ENCODE assay signal across 17 cellular contexts in the genomic region with DNA sequence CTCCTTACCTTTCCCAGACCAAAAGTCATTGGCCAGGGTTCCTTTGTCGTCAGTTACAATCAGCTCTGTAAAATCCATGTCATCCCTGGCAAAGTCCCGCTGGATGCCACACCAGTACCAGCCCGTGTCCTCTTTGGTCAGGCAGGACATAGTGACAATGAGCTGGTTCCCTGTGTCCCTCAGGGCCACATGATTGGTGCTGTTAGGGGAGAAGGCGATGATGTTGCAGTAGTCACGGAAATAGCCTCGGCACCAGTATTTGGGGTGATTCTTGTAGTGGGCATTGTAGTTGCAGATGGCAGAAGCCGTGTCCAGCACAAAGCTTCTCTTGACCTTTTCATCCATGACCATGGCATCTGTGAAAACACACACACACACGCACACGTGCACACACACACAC. TPM values are rescaled to one million over a fixed set of nuclear protein-coding genes. Genes with fewer than 3 reads are reported as not detected.
DNase-seq lines count a peak whose midpoint lies in the region; ATAC-seq and TF ChIP-seq lines count a peak whose summit lies in the region.
"Had no signal": no experiment of that assay in that cellular context is flagged by ENCODE, and none has a peak within 500 bp of the region (broad histone marks: within the 10 kb centered on the region; RNA-seq: fewer than 3 reads in every experiment).

No MANE protein-coding gene starts in this region.

- H3K4ac ChIP-seq in mesenchymal stem cell (ENCODE audit: low read depth in 1 of 2, low read length in 2 of 2) = no peak overlapping the region

- no peak overlapping the region for H3K9ac ChIP-seq in mesenchymal stem cell (ENCODE audit: low read length)

- no peak overlapping the region for H3K27ac ChIP-seq in mesenchymal stem cell (ENCODE audit: low read length, poor library complexity, severe bottlenecking)

- no peak for ATAC-seq in stimulated activated memory B cell treated with anti-CD40 and anti-IgM and Interleukin-4, amounts not matched to agents 10 μg/mL and 1 μg/mL and 100 μg/mL, for 72 hours
- no peak for ATAC-seq in HG02884 (IDR thresholded peaks at IDR 0.05; ENCODE audit: unreplicated experiment)
- ATAC-seq in GM21825 (IDR thresholded peaks at IDR 0.05; ENCODE audit: unreplicated experiment) = no peak

- H3K4me3 Mint-ChIP-seq in dendritic cell treated with granulocyte-macrophage colony-stimulating factor and Interleukin-4, amounts not matched to agents 40 ng/mL and 50 ng/mL, for 4 days = peak overlapping the region; percentile 46
- no peak overlapping the region for H3K4me3 Mint-ChIP-seq in stimulated activated memory B cell treated with anti-CD40 and anti-IgM and Interleukin-4, amounts not matched to agents 10 μg/mL and 1 μg/mL and 100 μg/mL, for 72 hours
- H3K4me3 Mint-ChIP-seq: CD4-positive, CD25-positive, alpha-beta regulatory T cell; H9 had no signal

- peaks cover 7 to 12% of the 10 kb centered on the region in 2 experiments for H3K27me3 ChIP-seq in mesenchymal stem cell (ENCODE audit: control insufficient read depth in 1 of 2, insufficient read depth in 1 of 2, low read length in 2 of 2)

- no peak overlapping the region for H2AK5ac ChIP-seq in mesenchymal stem cell (ENCODE audit: low read length, severe bottlenecking)

- H3K36me3 Mint-ChIP-seq in dendritic cell treated with granulocyte-macrophage colony-stimulating factor and Interleukin-4, amounts not matched to agents 40 ng/mL and 50 ng/mL, for 4 days (ENCODE audit: low read depth) = peaks cover 6% of the 10 kb centered on the region
- no peaks in the 10 kb centered on the region for H3K36me3 Mint-ChIP-seq in stimulated activated memory B cell treated with anti-CD40 and anti-IgM and Interleukin-4, amounts not matched to agents 10 μg/mL and 1 μg/mL and 100 μg/mL, for 72 hours
- H3K36me3 Mint-ChIP-seq: CD4-positive, CD25-positive, alpha-beta regulatory T cell had no signal

- H2BK15ac ChIP-seq in mesenchymal stem cell (ENCODE audit: low read depth, poor library complexity, severe bottlenecking) = no peak overlapping the region

- intact Hi-C loops in dendritic cell treated with granulocyte-macrophage colony-stimulating factor and Interleukin-4, amounts not matched to agents 40 ng/mL and 50 ng/mL, for 4 days (cut with micrococcal nuclease) = no loop called here

- H3K4me1 Mint-ChIP-seq in dendritic cell treated with granulocyte-macrophage colony-stimulating factor and Interleukin-4, amounts not matched to agents 40 ng/mL and 50 ng/mL, for 4 days (ENCODE audit: low read depth) = peaks cover 89% of the 10 kb centered on the region
- H3K4me1 Mint-ChIP-seq in stimulated activated memory B cell treated with anti-CD40 and anti-IgM and Interleukin-4, amounts not matched to agents 10 μg/mL and 1 μg/mL and 100 μg/mL, for 72 hours = peaks cover 5% of the 10 kb centered on the region

- H3K9me3 Mint-ChIP-seq in dendritic cell treated with granulocyte-macrophage colony-stimulating factor and Interleukin-4, amounts not matched to agents 40 ng/mL and 50 ng/mL, for 4 days = no peaks in the 10 kb centered on the region
- H3K9me3 Mint-ChIP-seq in stimulated activated memory B cell treated with anti-CD40 and anti-IgM and Interleukin-4, amounts not matched to agents 10 μg/mL and 1 μg/mL and 100 μg/mL, for 72 hours = no peaks in the 10 kb centered on the region
- H3K9me3 Mint-ChIP-seq: CD4-positive, CD25-positive, alpha-beta regulatory T cell; H9 had no signal

- H2BK12ac ChIP-seq in mesenchymal stem cell (ENCODE audit: low read length in 2 of 2) = no peak overlapping the region

- H3K23ac ChIP-seq in mesenchymal stem cell (ENCODE audit: low read length in 2 of 2) = no peak overlapping the region

- no peak overlapping the region for H2AFZ ChIP-seq in mesenchymal stem cell (ENCODE audit: low read depth, low read length)

- no peak overlapping the region for H3K14ac ChIP-seq in mesenchymal stem cell (ENCODE audit: low read length in 2 of 2)

- 95% methylated on average over 6 of the region's 9 CpGs for whole genome bisulfite sequencing in mesenchymal stem cell

- no peaks in the 10 kb centered on the region for H3K79me1 ChIP-seq in mesenchymal stem cell (replicated peaks; ENCODE audit: low read length, poor library complexity, severe bottlenecking)

- no peak overlapping the region for H2BK120ac ChIP-seq in mesenchymal stem cell (ENCODE audit: low read depth, low read length)

- in situ Hi-C loops in GM13977 (cut with MboI; ENCODE audit: low pct_unique_long_range_greater_than_20kb, low sequenced_read_pairs, unreplicated experiment) = no loop called here

- no peak overlapping the region for H4K8ac ChIP-seq in mesenchymal stem cell (ENCODE audit: low read length)

- no peaks in the 10 kb centered on the region for H3K9me3 ChIP-seq in mesenchymal stem cell (ENCODE audit: control insufficient read depth, low read length)

- H3K4me3 ChIP-seq in mesenchymal stem cell (ENCODE audit: insufficient read depth in 1 of 2, low read depth in 1 of 2, low read length in 2 of 2) = no peak overlapping the region

- no peaks in the 10 kb centered on the region for H3K27me3 Mint-ChIP-seq in dendritic cell treated with granulocyte-macrophage colony-stimulating factor and Interleukin-4, amounts not matched to agents 40 ng/mL and 50 ng/mL, for 4 days
- H3K27me3 Mint-ChIP-seq in stimulated activated memory B cell treated with anti-CD40 and anti-IgM and Interleukin-4, amounts not matched to agents 10 μg/mL and 1 μg/mL and 100 μg/mL, for 72 hours = no peaks in the 10 kb centered on the region

- H3K4me1 ChIP-seq in mesenchymal stem cell (ENCODE audit: control insufficient read depth, insufficient read depth, low read depth, low read length) = no peaks in the 10 kb centered on the region

- peak overlapping the region; percentile 92 for H3K27ac Mint-ChIP-seq in dendritic cell treated with granulocyte-macrophage colony-stimulating factor and Interleukin-4, amounts not matched to agents 40 ng/mL and 50 ng/mL, for 4 days
- peak overlapping the region; percentile 6 for H3K27ac Mint-ChIP-seq in stimulated activated memory B cell treated with anti-CD40 and anti-IgM and Interleukin-4, amounts not matched to agents 10 μg/mL and 1 μg/mL and 100 μg/mL, for 72 hours
- H3K27ac Mint-ChIP-seq: H9 had no signal

- H4K91ac ChIP-seq in mesenchymal stem cell (ENCODE audit: low read length) = peak overlapping the region; percentile 44

- no peak overlapping the region for H3K4me2 ChIP-seq in mesenchymal stem cell (ENCODE audit: low read length, poor library complexity, severe bottlenecking)

- H3K18ac ChIP-seq in mesenchymal stem cell (ENCODE audit: low read depth in 1 of 2, low read length in 2 of 2) = no peak overlapping the region

- DNase-seq in mesenchymal stem cell (no peak), GM13977 (ENCODE audit: low spot score) (no peak), SIG-M5 treated with dmso at 0.1 percent for 504 hours (lab: John Stamatoyannopoulos, UW; ENCODE audit: unreplicated experiment) (no peak)
- DNase-seq: ACHN; AML-193; CD4-positive, CD25-positive, alpha-beta regulatory T cell; EL; H9; NCI-H1417; NCI-H187 treated with DMSO at 0.1 percent for 48 hours; NCI-H526 treated with DMSO at 0.1 percent for 48 hours; NK-92 treated with Interleukin-12 subunit alpha and Interleukin-12 subunit beta, amount 100 ng/mL, for 24 hours; SHP77 treated with DMSO at 0.1 percent for 48 hours had no signal

- H2BK5ac ChIP-seq in mesenchymal stem cell (ENCODE audit: low read depth, low read length, poor library complexity, severe bottlenecking) = no peak overlapping the region

- H3K36me3 ChIP-seq in mesenchymal stem cell (ENCODE audit: control insufficient read depth in 1 of 2, insufficient read depth in 2 of 2, low read depth in 1 of 2, low read length in 2 of 2) = no peaks in the 10 kb centered on the region

- no peak for TF ChIP-seq CTCF in GM13977 (IDR thresholded peaks at IDR 0.05; ENCODE audit: extremely low read depth, insufficient read depth, missing control alignments)

RNA-seq across cellular contexts. Expression of gene ADORA3, which starts 14.8 kb away (rescaled TPM):
- 0.06 TPM for polyA plus RNA-seq in mesenchymal stem cell (2013, experiment 1 of 2)
- polyA plus RNA-seq in mesenchymal stem cell (2013, experiment 2 of 2) = not detected
- polyA plus RNA-seq: CD4-positive, CD25-positive, alpha-beta regulatory T cell had no signal

RNA-seq across cellular contexts. Expression of gene TMIGD3, which starts 14.8 kb away (rescaled TPM):
- 0.14 TPM for polyA plus RNA-seq in mesenchymal stem cell (2013, experiment 1 of 2)
- polyA plus RNA-seq in mesenchymal stem cell (2013, experiment 2 of 2) = 0.16 TPM
- polyA plus RNA-seq: CD4-positive, CD25-positive, alpha-beta regulatory T cell had no signal

RNA-seq across cellular contexts. Expression of gene C1orf162, which starts 14.9 kb away (rescaled TPM):
- polyA plus RNA-seq in mesenchymal stem cell (2013, experiment 1 of 2) = 0.07 TPM
- 0.08 TPM for polyA plus RNA-seq in mesenchymal stem cell (2013, experiment 2 of 2)

RNA-seq across cellular contexts. Expression of gene ATP5PB, which starts 39.4 kb away (rescaled TPM):
- 268 TPM for polyA plus RNA-seq in mesenchymal stem cell (2013, experiment 1 of 2)
- 284 TPM for polyA plus RNA-seq in mesenchymal stem cell (2013, experiment 2 of 2)

RNA-seq across cellular contexts. Expression of gene WDR77, which starts 39.6 kb away (rescaled TPM):
- 23.8 TPM for polyA plus RNA-seq in mesenchymal stem cell (2013, experiment 1 of 2)
- polyA plus RNA-seq in mesenchymal stem cell (2013, experiment 2 of 2) = 23.2 TPM
